8 cellular contexts compared by ENCODE assay signal in the genomic region with DNA sequence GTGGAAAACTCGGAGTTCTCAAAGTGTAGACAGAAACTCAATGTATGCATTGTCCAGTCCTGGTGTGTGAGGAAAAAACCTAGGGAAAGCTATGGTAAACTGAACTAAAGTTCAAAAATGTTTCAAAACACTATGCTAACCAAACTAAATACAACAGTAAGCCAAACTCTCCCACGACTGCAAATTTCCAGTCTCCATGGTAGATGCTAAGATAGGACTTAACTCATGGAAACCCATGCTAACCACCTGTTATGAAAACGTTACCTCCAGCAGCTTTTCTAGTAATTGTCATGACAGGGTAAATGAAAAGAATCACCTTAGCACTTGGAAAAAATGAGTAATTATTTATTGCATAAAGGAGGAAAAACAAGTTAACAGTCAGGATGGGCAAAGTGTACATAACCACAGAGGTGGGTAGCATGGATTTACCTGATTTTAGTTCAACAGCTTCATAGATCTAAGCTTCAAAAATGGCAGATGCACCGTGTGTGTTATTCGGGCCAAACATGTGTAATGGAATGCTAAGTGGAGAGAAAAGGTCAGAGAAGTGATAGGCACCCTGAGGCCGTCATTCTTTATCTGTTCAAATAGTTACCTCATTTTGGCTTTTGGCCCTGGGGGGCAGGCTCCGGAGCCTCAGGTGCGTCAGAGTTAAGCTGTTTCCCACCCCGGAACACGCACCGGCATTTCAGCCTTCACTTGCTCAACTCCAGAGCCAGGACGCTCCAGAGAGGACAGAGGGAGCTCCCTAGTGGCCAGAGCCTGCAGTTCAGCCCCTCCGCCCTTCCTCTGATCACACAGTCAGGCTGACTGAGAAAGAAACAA.
DNase-seq lines count a peak whose midpoint lies in the region; TF ChIP-seq lines count a peak whose summit lies in the region.

No MANE protein-coding gene starts in this region.

- in situ Hi-C loops in G401 (cut with HindIII; ENCODE audit: low sequenced_read_pairs), result no loop called here

- TF ChIP-seq POLR2A in ovary (IDR thresholded peaks at IDR 0.05) (no peak), thyroid gland (IDR thresholded peaks at IDR 0.05) (no peak)

- H3K4me3 ChIP-seq in SJCRH30 (peak overlapping the region; percentile 49), ovary (peak overlapping the region; percentile 17), thyroid gland (replicated peaks in 1 of 3) (no peak overlapping the region)

- H3K9me3 ChIP-seq in SJCRH30 (replicated peaks) (no peaks in the 10 kb centered on the region), ovary (no peaks in the 10 kb centered on the region), thyroid gland (no peaks in the 10 kb centered on the region)

- H3K4me1 ChIP-seq in SJCRH30, result no peaks in the 10 kb centered on the region
- peaks cover 3% of the 10 kb centered on the region for H3K4me1 ChIP-seq in ovary (ENCODE audit: insufficient read depth)
- H3K4me1 ChIP-seq in thyroid gland, result peaks cover 10 to 21% of the 10 kb centered on the region in 2 donors

- peak; percentile 42 to 57 (median 50) for TF ChIP-seq CTCF in ovary (IDR thresholded peaks at IDR 0.05)
- peak; percentile 63 to 92 (median 84) for TF ChIP-seq CTCF in thyroid gland (IDR thresholded peaks at IDR 0.05)

- no peak overlapping the region for H3K27ac ChIP-seq in SJCRH30
- no peak overlapping the region for H3K27ac ChIP-seq in ovary
- no peak overlapping the region for H3K27ac ChIP-seq in thyroid gland

- TF ChIP-seq EP300 in ovary (IDR thresholded peaks at IDR 0.05), result no peak

- H3K36me3 ChIP-seq in SJCRH30 (no peaks in the 10 kb centered on the region), ovary (no peaks in the 10 kb centered on the region), thyroid gland (no peaks in the 10 kb centered on the region)

- DNase-seq in G401 (ENCODE audit: low spot score) (peak; percentile 68), H4 (ENCODE audit: low spot score) (peak; percentile 81), LHCN-M2 (ENCODE audit: low read depth) (peak; percentile 71), SJCRH30 (peak; percentile 86 to 91), germinal center (ENCODE audit: low spot score) (peak; percentile 85), ovary (peak; percentile 63 to 83 (median 79)), thyroid gland (peak; percentile 80 to 86)
- DNase-seq in activated gamma-delta T cell treated with anti-CD3 and anti-CD28 coated beads, Interleukin-2, amount 50 U/mL, for 16 hours (ENCODE audit: low read depth), result peak; percentile 67

- intact Hi-C loops in ovary (cut with DNase I), result no loop called here
- intact Hi-C loops in thyroid gland (cut with DNase I), result no loop called here

- no peaks in the 10 kb centered on the region for H3K27me3 ChIP-seq in SJCRH30
- no peaks in the 10 kb centered on the region for H3K27me3 ChIP-seq in ovary
- H3K27me3 ChIP-seq in thyroid gland, result no peaks in the 10 kb centered on the region

- 16 to 29% (median 17%) methylated on average over 13 of the region's 13 CpGs for WGBS in ovary, 3 donors
- 22 to 29% methylated on average over 13 of the region's 13 CpGs for WGBS in thyroid gland, 2 donors

Comparison
In these comparisons a context has a peak if more than half of its experiments do, and no peak if none do; other contexts are left out.
1. H3K4me3 ChIP-seq: peak in SJCRH30 (single experiment) and ovary (single experiment); none in thyroid gland (0 of 3).
2. Peak in every context shown above with its lines, with median percentiles within 50 percentile points of each other: DNase-seq.